ENCODE assay signal across 8 cellular contexts in genomic region chr1:45205000-45205909, GRCh38. TPM values are rescaled to one million over a fixed set of nuclear protein-coding genes. Genes with fewer than 3 reads are reported as not detected.
DNase-seq lines count a peak whose midpoint lies in the region; ATAC-seq and TF ChIP-seq lines count a peak whose summit lies in the region.

No MANE protein-coding gene starts in this region.

- no peaks in the 10 kb centered on the region for H3K36me3 ChIP-seq in esophagus muscularis mucosa
- H3K36me3 ChIP-seq in mucosa of stomach (ENCODE audit: control insufficient read depth, insufficient read depth, low read length): no peaks in the 10 kb centered on the region
- no peaks in the 10 kb centered on the region for H3K36me3 ChIP-seq in upper lobe of left lung

- TF ChIP-seq CTCF in activated CD8-positive, alpha-beta T cell treated with anti-CD3 and anti-CD28 coated beads for 36 hours (IDR thresholded peaks at IDR 0.05): no peak
- TF ChIP-seq CTCF in esophagus muscularis mucosa (IDR thresholded peaks at IDR 0.05) (no peak), upper lobe of left lung (IDR thresholded peaks at IDR 0.05) (no peak)

- H3K27me3 Mint-ChIP-seq in activated CD8-positive, alpha-beta T cell treated with anti-CD3 and anti-CD28 coated beads for 36 hours: peaks cover 17% of the 10 kb centered on the region

- peak; percentile 68 for DNase-seq in activated effector memory CD4-positive, alpha-beta T cell treated with anti-CD3 and anti-CD28 coated beads, Interleukin-2, amount 50 U/mL, for 16 hours
- DNase-seq in activated effector memory CD4-positive, alpha-beta T cell treated with Interleukin-2 at 50 U/mL for 16 hours: no peak
- DNase-seq in NCI-H1092 (lab: John Stamatoyannopoulos, UW) (peak; percentile 28), esophagus muscularis mucosa (ENCODE audit: extremely low spot score) (no peak), upper lobe of left lung (peak; percentile 53 to 87)
- peak; percentile 31 for DNase-seq in activated CD8-positive, alpha-beta T cell treated with anti-CD3 and anti-CD28 coated beads for 36 hours

- peak overlapping the region; percentile 81 for H3K27ac Mint-ChIP-seq in activated CD8-positive, alpha-beta T cell treated with anti-CD3 and anti-CD28 coated beads for 36 hours

- intact Hi-C loops in activated CD8-positive, alpha-beta T cell treated with anti-CD3 and anti-CD28 coated beads for 36 hours (cut with micrococcal nuclease): no loop called here
- intact Hi-C loops in esophagus muscularis mucosa (cut with DNase I): loop anchor here (5.0 to 10.0 kb wide), 2 partner anchors 97 to 190 kb away; partner anchors contain the start of genes HECTD3 and UROD

- CTCF ChIA-PET in activated CD8-positive, alpha-beta T cell treated with anti-CD3 and anti-CD28 coated beads for 36 hours (lab: Charles Lee): interaction anchor here (0.9 kb wide), 1 partner anchor 191 kb away, joined by 3 read pairs; no protein-coding TSS in a partner anchor

- no peaks in the 10 kb centered on the region for H3K9me3 Mint-ChIP-seq in activated CD8-positive, alpha-beta T cell treated with anti-CD3 and anti-CD28 coated beads for 36 hours

- POLR2A ChIA-PET in activated CD8-positive, alpha-beta T cell treated with anti-CD3 and anti-CD28 coated beads for 36 hours (lab: Charles Lee): interaction anchor here (0.6 to 1.0 kb wide), 3 partner anchors 27 to 1095 kb away, joined by 3 read pairs; no protein-coding TSS in a partner anchor

- H3K4me3 ChIP-seq in esophagus muscularis mucosa (peak overlapping the region; percentile 84 to 97 (median 88)), mucosa of stomach (ENCODE audit: low read length) (peak overlapping the region; percentile 11), upper lobe of left lung (peak overlapping the region; percentile 34 to 92 (median 80))

- peaks cover 1% of the 10 kb centered on the region for H3K36me3 Mint-ChIP-seq in activated CD8-positive, alpha-beta T cell treated with anti-CD3 and anti-CD28 coated beads for 36 hours (ENCODE audit: low read depth)

- TF ChIP-seq EP300 in esophagus muscularis mucosa (IDR thresholded peaks at IDR 0.05) (no peak), upper lobe of left lung (IDR thresholded peaks at IDR 0.05) (no peak)

- peaks cover 33% of the 10 kb centered on the region for H3K4me1 Mint-ChIP-seq in activated CD8-positive, alpha-beta T cell treated with anti-CD3 and anti-CD28 coated beads for 36 hours (ENCODE audit: low read depth)

- H3K9ac ChIP-seq in mucosa of stomach (ENCODE audit: low read length): no peak overlapping the region

- H3K27me3 ChIP-seq in esophagus muscularis mucosa: no peaks in the 10 kb centered on the region
- H3K27me3 ChIP-seq in mucosa of stomach (ENCODE audit: control insufficient read depth, insufficient read depth, low read length): peaks cover 15% of the 10 kb centered on the region
- no peaks in the 10 kb centered on the region for H3K27me3 ChIP-seq in upper lobe of left lung

- peak; percentile 19 for ATAC-seq in activated CD8-positive, alpha-beta T cell treated with anti-CD3 and anti-CD28 coated beads for 36 hours
- peak in 1 of 2 donors; percentile 43 for ATAC-seq in upper lobe of left lung (ENCODE audit: low FRiP score in 2 of 2)
- ATAC-seq in GM21723 (IDR thresholded peaks at IDR 0.05; ENCODE audit: unreplicated experiment): no peak

- H3K27ac ChIP-seq in esophagus muscularis mucosa (replicated peaks in 1 of 4) (peak overlapping the region; percentile 87 to 94 (median 92)), upper lobe of left lung (peak overlapping the region in 2 of 4 donors; percentile 14 to 91)

- peaks cover 9 to 37% (median 27%) of the 10 kb centered on the region in 4 donors for H3K4me1 ChIP-seq in esophagus muscularis mucosa
- H3K4me1 ChIP-seq in mucosa of stomach (ENCODE audit: control insufficient read depth, insufficient read depth, low read length): peaks cover 5% of the 10 kb centered on the region
- peaks cover 9 to 21% (median 12%) of the 10 kb centered on the region in 4 donors for H3K4me1 ChIP-seq in upper lobe of left lung

- TF ChIP-seq POLR2A in esophagus muscularis mucosa (IDR thresholded peaks at IDR 0.05; ENCODE audit: low read depth) (no peak), upper lobe of left lung (IDR thresholded peaks at IDR 0.05) (no peak)

- H3K9me3 ChIP-seq in esophagus muscularis mucosa (no peaks in the 10 kb centered on the region), mucosa of stomach (ENCODE audit: control insufficient read depth, low read length) (no peaks in the 10 kb centered on the region), upper lobe of left lung (no peaks in the 10 kb centered on the region)

- H3K4me3 Mint-ChIP-seq in activated CD8-positive, alpha-beta T cell treated with anti-CD3 and anti-CD28 coated beads for 36 hours: peak overlapping the region; percentile 82

- WGBS in esophagus muscularis mucosa: 2% methylated on average over 24 of the region's 43 CpGs
- 4% methylated on average over 29 to 32 of the region's 43 CpGs for WGBS in upper lobe of left lung, 2 donors

RNA-seq across cellular contexts. Expression of gene ZSWIM5, which starts 1.1 kb away (rescaled TPM):
- total RNA-seq in activated CD8-positive, alpha-beta T cell treated with anti-CD3 and anti-CD28 coated beads for 36 hours: under 1 TPM; 0.70 to 0.87 TPM
- total RNA-seq in esophagus muscularis mucosa (1 to 10 TPM; 3.3 to 6.2 (median 5.3) TPM), upper lobe of left lung (1 to 10 TPM; 2.0 to 6.3 (median 3.2) TPM)

Comparison
In these comparisons a context has a peak if more than half of its experiments do, and no peak if none do; other contexts are left out.
1. DNase-seq: peak in activated effector memory CD4-positive, alpha-beta T cell treated with anti-CD3 and anti-CD28 coated beads, Interleukin-2, amount 50 U/mL, for 16 hours (single experiment), NCI-H1092 (single experiment), activated CD8-positive, alpha-beta T cell treated with anti-CD3 and anti-CD28 coated beads for 36 hours (single experiment) and upper lobe of left lung (2 of 2); none in activated effector memory CD4-positive, alpha-beta T cell treated with Interleukin-2 at 50 U/mL for 16 hours (single experiment) and esophagus muscularis mucosa (single experiment).
2. H3K4me3 ChIP-seq: peak in every context shown above with its lines; median percentile 88 in esophagus muscularis mucosa; 80 in upper lobe of left lung; 11 in mucosa of stomach.